11 cellular contexts compared by ENCODE assay signal in the genomic region with DNA sequence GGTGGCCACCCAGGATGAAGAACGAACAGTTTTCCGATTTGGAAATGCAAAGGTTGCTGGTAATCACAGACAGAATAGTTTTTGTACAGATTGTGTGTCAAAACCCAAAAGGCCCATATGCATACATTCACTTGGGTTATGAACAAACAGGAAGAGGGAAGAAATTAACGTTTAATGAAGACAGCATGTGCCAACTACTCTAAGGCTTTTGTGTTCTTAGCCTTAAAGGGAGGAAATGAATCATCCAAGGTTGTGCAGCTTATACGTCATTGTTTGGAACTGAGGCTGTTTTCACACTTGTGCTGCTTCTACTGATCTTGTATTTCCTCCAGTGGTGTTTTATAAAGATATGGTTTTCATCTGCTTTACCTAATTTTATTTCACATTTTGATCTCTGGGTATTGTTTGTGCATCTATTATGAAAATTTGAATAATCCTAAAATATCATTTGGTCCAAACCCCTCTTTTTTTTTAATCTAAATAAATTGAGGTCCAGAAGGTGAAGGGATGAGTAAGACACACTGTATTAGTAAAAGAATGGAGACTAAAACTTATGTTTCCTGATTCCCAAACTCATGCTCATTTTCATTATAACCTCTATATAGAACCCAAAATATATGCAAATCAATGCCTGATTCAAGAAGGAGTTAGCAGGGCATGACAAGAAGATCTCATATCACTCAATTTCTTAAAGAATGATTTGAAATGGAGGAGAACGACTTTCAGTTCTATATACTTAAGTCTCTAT.
A peak's percentile ranks its signal among the peaks of the same experiment; 100 is the strongest.
DNase-seq lines count a peak whose midpoint lies in the region; ATAC-seq, FAIRE-seq and TF ChIP-seq lines count a peak whose summit lies in the region.
"Had no signal": no experiment of that assay in that cellular context is flagged by ENCODE, and none has a peak within 500 bp of the region (broad histone marks: within the 10 kb centered on the region; RNA-seq: fewer than 3 reads in every experiment).

No MANE protein-coding gene starts in this region.

- ATAC-seq in right lobe of liver = peak; percentile 54 to 77 (median 62)
- ATAC-seq in HepG2 = no peak
- ATAC-seq in PC-3 = peak; percentile 98
- ATAC-seq in GM18498 (IDR thresholded peaks at IDR 0.05; ENCODE audit: unreplicated experiment) = no peak

- no peaks in the 10 kb centered on the region for H3K27me3 ChIP-seq in right lobe of liver
- no peaks in the 10 kb centered on the region for H3K27me3 ChIP-seq in HepG2 (ENCODE audit: control insufficient read depth in 1 of 2, insufficient read depth in 2 of 2, low read length in 2 of 2)
- H3K27me3 ChIP-seq in PC-3 (ENCODE audit: low read length) = no peaks in the 10 kb centered on the region

- H3K9ac ChIP-seq in HepG2 (ENCODE audit: insufficient read depth, low read depth, low read length) = no peak overlapping the region
- H3K9ac ChIP-seq in PC-3 (ENCODE audit: low read length) = 0 out of 2 replicates have a peak overlapping the region, but pooled peaks have one; percentile 15

- DNase-seq in right lobe of liver (no peak), HepG2 (ENCODE audit: low spot score) (no peak), PC-3 (peak; percentile 67), fibroblast of the aortic adventitia (ENCODE audit: low read depth) (peak; percentile 74), cerebellar nuclear complex (lab: John Stamatoyannopoulos, UW) (no peak), NK-92 (lab: John Stamatoyannopoulos, UW; ENCODE audit: unreplicated experiment) (no peak), OCI-LY7 (ENCODE audit: low spot score) (no peak)
- DNase-seq: MM.1S; stimulated activated naive B cell treated with anti-CD40 and anti-IgM and Interleukin-4, amounts not matched to agents 10 μg/mL and 1 μg/mL and 100 μg/mL, for 72 hours had no signal

- H3K79me2 ChIP-seq in HepG2 (ENCODE audit: insufficient read depth, low read length) (no peaks in the 10 kb centered on the region), PC-3 (ENCODE audit: low read length) (no peaks in the 10 kb centered on the region), OCI-LY7 (ENCODE audit: insufficient read depth, low read depth, low read length) (no peaks in the 10 kb centered on the region)

- no peaks in the 10 kb centered on the region for H3K36me3 ChIP-seq in right lobe of liver
- H3K36me3 ChIP-seq in HepG2 (replicated peaks in 1 of 2; ENCODE audit: control insufficient read depth in 1 of 2, insufficient read depth in 2 of 2, low read length in 2 of 2) = no peaks in the 10 kb centered on the region
- H3K36me3 ChIP-seq in PC-3 (ENCODE audit: low read depth, low read length) = no peaks in the 10 kb centered on the region
- no peaks in the 10 kb centered on the region for H3K36me3 ChIP-seq in OCI-LY7 (ENCODE audit: insufficient read depth, low read length)

- FAIRE-seq in HepG2 (lab: Jason Lieb, UNC) = no peak
- FAIRE-seq: colon had no signal

- TF ChIP-seq RAD21 in HepG2 (CRISPR knock-in tag; IDR thresholded peaks at IDR 0.05) = no peak

- H3K9me2 ChIP-seq in PC-3 (replicated peaks; ENCODE audit: low read length) = no peaks in the 10 kb centered on the region
- H3K9me2 ChIP-seq in OCI-LY7 (ENCODE audit: insufficient read depth, low read length) = no peaks in the 10 kb centered on the region

- no TSS peak for BruUV-seq in HepG2 (replicated peaks; lab: Mats Ljungman, UMichigan)
- no TSS peak for BruUV-seq in PC-3 (replicated peaks; lab: Mats Ljungman, UMichigan)
- BruUV-seq in OCI-LY7 (replicated peaks; lab: Mats Ljungman, UMichigan) = no TSS peak

- TF ChIP-seq POLR2A in right lobe of liver (IDR thresholded peaks at IDR 0.05) (no peak), HepG2 (IDR thresholded peaks at IDR 0.05; ENCODE audit: insufficient read depth in 1 of 2, low read depth in 2 of 2, low read length in 2 of 2) (no peak)

- H3K4me1 ChIP-seq in right lobe of liver (no peaks in the 10 kb centered on the region), HepG2 (ENCODE audit: insufficient read depth, low read length) (no peaks in the 10 kb centered on the region), PC-3 (ENCODE audit: insufficient read depth, low read length) (peaks cover 10% of the 10 kb centered on the region), OCI-LY7 (ENCODE audit: insufficient read depth, low read length, poor library complexity, severe bottlenecking) (no peaks in the 10 kb centered on the region)

- H4K20me1 ChIP-seq in HepG2 (ENCODE audit: insufficient read depth, low read length) (no peaks in the 10 kb centered on the region), PC-3 (ENCODE audit: low read length) (no peaks in the 10 kb centered on the region), OCI-LY7 (ENCODE audit: insufficient read depth, low read length) (no peaks in the 10 kb centered on the region)

- in situ Hi-C loops in HepG2 (cut with HindIII; ENCODE audit: extremely low pct_ligation_motif_present, low pct_unique_long_range_greater_than_20kb) = no loop called here

- no peak overlapping the region for H3K27ac ChIP-seq in right lobe of liver
- no peak overlapping the region for H3K27ac ChIP-seq in HepG2 (ENCODE audit: extremely low read length, insufficient read depth, low read length)
- H3K27ac ChIP-seq in PC-3 (ENCODE audit: low read length) = peak overlapping the region; percentile 42
- no peak overlapping the region for H3K27ac ChIP-seq in OCI-LY7 (ENCODE audit: low read depth, low read length, poor library complexity, severe bottlenecking)

- 57% methylated on average over 5 of the region's 5 CpGs for WGBS in right lobe of liver (ENCODE audit: insufficient coverage, low coverage, low lambda C conversion rate, missing lambda C conversion rate)
- WGBS in HepG2 (ENCODE audit: low lambda C conversion rate) = 2% methylated on average over 5 of the region's 5 CpGs

- no peak for TF ChIP-seq EP300 in HepG2 (IDR thresholded peaks at IDR 0.05; ENCODE audit: low read depth in 2 of 2, low read length in 2 of 2)
- TF ChIP-seq EP300 in HepG2 (CRISPR knock-in tag; IDR thresholded peaks at IDR 0.05; ENCODE audit: borderline replicate concordance) = no peak

- H3K4me2 ChIP-seq in HepG2 (ENCODE audit: low read depth, low read length) (no peak overlapping the region), PC-3 (ENCODE audit: low read length) (0 out of 2 replicates have a peak overlapping the region, but pooled peaks have one; percentile 15), OCI-LY7 (ENCODE audit: low read length) (no peak overlapping the region)

- H3K4me3 ChIP-seq in right lobe of liver = no peak overlapping the region
- H3K4me3 ChIP-seq in HepG2 (replicated peaks in 1 of 3; ENCODE audit: insufficient read depth in 1 of 3, low read depth in 2 of 3, low read length in 3 of 3) = no peak overlapping the region
- H3K4me3 ChIP-seq in PC-3 (ENCODE audit: low read length) = no peak overlapping the region
- no peak overlapping the region for H3K4me3 ChIP-seq in fibroblast of the aortic adventitia (ENCODE audit: low read depth, low read length)
- no peak overlapping the region for H3K4me3 ChIP-seq in OCI-LY7 (ENCODE audit: low read depth, low read length, poor library complexity, severe bottlenecking)

- CTCF ChIA-PET in HepG2 (lab: Yijun Ruan, JAX; ENCODE audit: low intra/inter-chr PET ratio, low total read pairs) = no interaction called here
- CTCF ChIA-PET in PC-3 (lab: Charles Lee) = no interaction called here
- CTCF ChIA-PET in OCI-LY7 (lab: Charles Lee; ENCODE audit: unreplicated experiment) = no interaction called here

- POLR2A ChIA-PET in HepG2 (lab: Yijun Ruan, JAX) (no interaction called here), PC-3 (lab: Charles Lee; ENCODE audit: unreplicated experiment) (no interaction called here), OCI-LY7 (lab: Charles Lee) (interaction anchor here (1.8 kb wide), 1 partner anchor 9 kb away, joined by 5 read pairs; no protein-coding TSS in a partner anchor)

- no peak for TF ChIP-seq CTCF in right lobe of liver (IDR thresholded peaks at IDR 0.05)
- TF ChIP-seq CTCF in HepG2 (CRISPR knock-in tag; IDR thresholded peaks at IDR 0.05) = no peak
- no peak for TF ChIP-seq CTCF in PC-3 (conservative IDR thresholded peaks at IDR 0.05; ENCODE audit: low read depth, low read length)
- TF ChIP-seq CTCF in fibroblast of the aortic adventitia (IDR thresholded peaks at IDR 0.05; ENCODE audit: insufficient read depth, low read length) = no peak
- TF ChIP-seq CTCF in OCI-LY7 (conservative IDR thresholded peaks at IDR 0.05; ENCODE audit: low read length) = no peak

- no peaks in the 10 kb centered on the region for H3F3A ChIP-seq in PC-3 (ENCODE audit: low read length, unreplicated experiment)

- intact Hi-C loops in right lobe of liver (cut with DNase I) (no loop called here), HepG2 (cut with micrococcal nuclease; ENCODE audit: unreplicated experiment) (no loop called here), PC-3 (cut with micrococcal nuclease) (no loop called here), OCI-LY7 (cut with micrococcal nuclease; ENCODE audit: unreplicated experiment) (no loop called here)

- H2AFZ ChIP-seq in HepG2 (ENCODE audit: low read length) = no peak overlapping the region
- no peak overlapping the region for H2AFZ ChIP-seq in PC-3 (ENCODE audit: low read length)
- H2AFZ ChIP-seq in OCI-LY7 (ENCODE audit: low read length) = no peak overlapping the region

- no peaks in the 10 kb centered on the region for H3K9me3 ChIP-seq in right lobe of liver
- H3K9me3 ChIP-seq in HepG2 (ENCODE audit: low read length) = no peaks in the 10 kb centered on the region
- no peaks in the 10 kb centered on the region for H3K9me3 ChIP-seq in PC-3 (ENCODE audit: low read length)
- no peaks in the 10 kb centered on the region for H3K9me3 ChIP-seq in OCI-LY7 (ENCODE audit: low read length)

TF ChIP-seq in HepG2, 621 proteins besides CTCF, POLR2A, EP300 and RAD21 (continues in another document):
- no peak for TF ChIP-seq IRF2 (CRISPR knock-in tag; IDR thresholded peaks at IDR 0.05)
- no peak for TF ChIP-seq ZNF235 (CRISPR knock-in tag; IDR thresholded peaks at IDR 0.05; ENCODE audit: borderline replicate concordance)
- no peak for TF ChIP-seq ZNF816 (CRISPR knock-in tag; IDR thresholded peaks at IDR 0.05; ENCODE audit: borderline replicate concordance)
- no peak for TF ChIP-seq SETDB1 (CRISPR knock-in tag; IDR thresholded peaks at IDR 0.05; ENCODE audit: borderline replicate concordance)

Comparison
In these comparisons a context has a peak if more than half of its experiments do, and no peak if none do; other contexts are left out.
1. ATAC-seq: peak in right lobe of liver (4 of 4) and PC-3 (single experiment); none in HepG2 (single experiment) and GM18498 (single experiment).
2. DNase-seq: peak in PC-3 (single experiment) and fibroblast of the aortic adventitia (single experiment); none in right lobe of liver (0 of 3), HepG2 (single experiment), cerebellar nuclear complex (0 of 2), NK-92 (single experiment) and OCI-LY7 (single experiment).